8 cellular contexts compared by ENCODE assay signal in the genomic region with DNA sequence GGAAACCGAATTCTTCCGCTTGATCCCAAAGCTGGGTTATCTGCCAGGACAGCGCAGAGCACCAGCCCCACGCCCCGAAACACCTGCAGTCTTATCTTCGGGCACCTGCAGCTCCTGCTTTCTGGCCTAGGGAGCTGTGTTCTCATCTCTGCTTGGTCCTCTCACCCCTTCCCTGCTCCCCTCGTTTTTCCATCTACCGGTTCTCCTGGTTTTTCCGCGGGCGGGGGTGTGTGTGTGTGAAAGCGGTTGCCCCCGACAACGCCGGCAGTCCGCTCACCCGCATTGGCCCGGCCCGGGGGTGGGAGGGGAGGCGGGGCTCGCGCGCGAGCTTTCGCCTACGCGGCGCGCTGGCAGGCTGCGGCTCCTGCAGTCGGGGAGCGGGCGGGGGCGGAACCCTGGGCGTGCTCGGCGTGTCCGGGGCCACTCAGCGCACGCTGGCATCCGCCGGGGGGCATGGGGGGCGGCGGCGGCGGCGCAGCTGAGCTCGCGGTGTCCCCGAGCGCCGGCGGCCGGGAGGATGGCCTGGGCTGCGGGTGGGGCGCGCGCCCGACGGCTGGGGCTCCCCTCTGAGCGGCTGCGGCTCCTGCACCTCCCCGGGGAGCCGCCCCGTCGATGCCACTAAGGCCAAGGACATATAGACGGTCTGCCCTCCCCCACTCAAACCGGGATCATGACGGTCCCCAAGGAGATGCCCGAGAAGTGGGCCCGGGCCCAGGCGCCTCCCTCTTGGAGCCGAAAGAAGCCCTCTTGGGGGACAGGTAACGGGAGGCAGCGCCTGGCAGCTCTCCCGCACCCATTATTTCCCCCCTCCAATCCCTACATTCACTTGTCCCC. TPM values are rescaled to one million over a fixed set of nuclear protein-coding genes. Genes with fewer than 3 reads are reported as not detected.
DNase-seq lines count a peak whose midpoint lies in the region; TF ChIP-seq lines count a peak whose summit lies in the region.

No MANE protein-coding gene starts in this region.

- peak overlapping the region; percentile 50 for H3K4me3 ChIP-seq in choroid plexus epithelial cell (ENCODE audit: low read depth, low read length)

- peak overlapping the region; percentile 78 for H3K27ac Mint-ChIP-seq in activated CD4-positive, alpha-beta T cell treated with anti-CD3 and anti-CD28 coated beads, Interleukin-2, amount 10 ng/mL, durations not matched to agents 24 days and 14 days

- TF ChIP-seq CTCF in choroid plexus epithelial cell (conservative IDR thresholded peaks at IDR 0.05; ENCODE audit: low read depth, low read length): no peak

- peak overlapping the region; percentile 86 for H3K4me3 Mint-ChIP-seq in activated CD4-positive, alpha-beta T cell treated with anti-CD3 and anti-CD28 coated beads, Interleukin-2, amount 10 ng/mL, durations not matched to agents 24 days and 14 days

- H3K27me3 Mint-ChIP-seq in activated CD4-positive, alpha-beta T cell treated with anti-CD3 and anti-CD28 coated beads, Interleukin-2, amount 10 ng/mL, durations not matched to agents 24 days and 14 days: peaks cover 5% of the 10 kb centered on the region

- H3K36me3 Mint-ChIP-seq in activated CD4-positive, alpha-beta T cell treated with anti-CD3 and anti-CD28 coated beads, Interleukin-2, amount 10 ng/mL, durations not matched to agents 24 days and 14 days (ENCODE audit: low read depth): peaks cover 29% of the 10 kb centered on the region

- H3K4me1 Mint-ChIP-seq in activated CD4-positive, alpha-beta T cell treated with anti-CD3 and anti-CD28 coated beads, Interleukin-2, amount 10 ng/mL, durations not matched to agents 24 days and 14 days: peaks cover 54% of the 10 kb centered on the region

- H3K9me3 Mint-ChIP-seq in activated CD4-positive, alpha-beta T cell treated with anti-CD3 and anti-CD28 coated beads, Interleukin-2, amount 10 ng/mL, durations not matched to agents 24 days and 14 days: no peaks in the 10 kb centered on the region

- peak; percentile 49 for DNase-seq in SIG-M5 treated with dmso at 0.1 percent for 504 hours (lab: John Stamatoyannopoulos, UW; ENCODE audit: unreplicated experiment)
- DNase-seq in SIG-M5 (lab: John Stamatoyannopoulos, UW): no peak
- DNase-seq in NCI-H2081 treated with DMSO at 0.1 percent for 48 hours (lab: John Stamatoyannopoulos, UW): peak; percentile 14
- peak; percentile 97 for DNase-seq in activated CD4-positive, alpha-beta T cell treated with anti-CD3 and anti-CD28 coated beads, Interleukin-2, amount 10 ng/mL, durations not matched to agents 24 days and 14 days
- peak; percentile 59 for DNase-seq in choroid plexus epithelial cell (ENCODE audit: low read depth)
- peak; percentile 66 to 89 (median 73) for DNase-seq in stimulated activated CD4-positive, alpha-beta T cell treated with anti-CD3 and anti-CD28 coated beads, Interleukin-1b, Interleukin-23, amount 100 ng/mL, for 24 hours (ENCODE audit: low read depth in 4 of 4, low spot score in 1 of 4)
- no peak for DNase-seq in UCSD-AML1 (lab: John Stamatoyannopoulos, UW; ENCODE audit: unreplicated experiment)

- intact Hi-C loops in activated CD4-positive, alpha-beta T cell treated with anti-CD3 and anti-CD28 coated beads, Interleukin-2, amount 10 ng/mL, durations not matched to agents 24 days and 14 days (cut with micrococcal nuclease): no loop called here

- no peaks in the 10 kb centered on the region for H3K27me3 ChIP-seq in layer of hippocampus (ENCODE audit: control insufficient read depth, insufficient read depth, low read length)

- H3K27ac ChIP-seq in layer of hippocampus (ENCODE audit: low read depth, low read length): peak overlapping the region; percentile 85

RNA-seq across cellular contexts. Expression of gene ATP8B2, which starts 3.2 kb away (rescaled TPM):
- total RNA-seq in activated CD4-positive, alpha-beta T cell treated with anti-CD3 and anti-CD28 coated beads, Interleukin-2, amount 10 ng/mL, durations not matched to agents 24 days and 14 days: 49.4 and 49.6 TPM in 2 replicates

RNA-seq across cellular contexts. Expression of gene AQP10, which starts 7.6 kb away (rescaled TPM):
- not detected in 2 replicates for total RNA-seq in activated CD4-positive, alpha-beta T cell treated with anti-CD3 and anti-CD28 coated beads, Interleukin-2, amount 10 ng/mL, durations not matched to agents 24 days and 14 days

RNA-seq across cellular contexts. Expression of gene HAX1, which starts 56.1 kb away (rescaled TPM):
- total RNA-seq in activated CD4-positive, alpha-beta T cell treated with anti-CD3 and anti-CD28 coated beads, Interleukin-2, amount 10 ng/mL, durations not matched to agents 24 days and 14 days: 114 and 118 TPM in 2 replicates

Comparison
In these comparisons a context has a peak if more than half of its experiments do, and no peak if none do; other contexts are left out.
1. DNase-seq: peak in SIG-M5 treated with dmso at 0.1 percent for 504 hours (single experiment), NCI-H2081 treated with DMSO at 0.1 percent for 48 hours (single experiment), activated CD4-positive, alpha-beta T cell treated with anti-CD3 and anti-CD28 coated beads, Interleukin-2, amount 10 ng/mL, durations not matched to agents 24 days and 14 days (single experiment), choroid plexus epithelial cell (single experiment) and stimulated activated CD4-positive, alpha-beta T cell treated with anti-CD3 and anti-CD28 coated beads, Interleukin-1b, Interleukin-23, amount 100 ng/mL, for 24 hours (4 of 4); none in SIG-M5 (single experiment) and UCSD-AML1 (single experiment).